ENCODE assay signal across 8 cellular contexts in genomic region chr18:58529714-58530354, GRCh38.
DNase-seq lines count a peak whose midpoint lies in the region; ATAC-seq and TF ChIP-seq lines count a peak whose summit lies in the region.

No MANE protein-coding gene starts in this region.

- peaks cover 30% of the 10 kb centered on the region for H3K4me1 Mint-ChIP-seq in activated T-helper 2 cell treated with anti-CD3 and anti-CD28 coated beads, Interferon-gamma antibody, Interleukin-2, Interleukin-4, amounts not matched to agents 10 μg/mL and 5 μg/mL and 100 μg/mL, durations not matched to agents 14 hours and 24 hours and 36 hours (ENCODE audit: low read depth)

- peaks cover 15% of the 10 kb centered on the region for H3K27me3 Mint-ChIP-seq in activated T-helper 2 cell treated with anti-CD3 and anti-CD28 coated beads, Interferon-gamma antibody, Interleukin-2, Interleukin-4, amounts not matched to agents 10 μg/mL and 5 μg/mL and 100 μg/mL, durations not matched to agents 14 hours and 24 hours and 36 hours (ENCODE audit: low read depth)

- H3K4me3 Mint-ChIP-seq in activated T-helper 2 cell treated with anti-CD3 and anti-CD28 coated beads, Interferon-gamma antibody, Interleukin-2, Interleukin-4, amounts not matched to agents 10 μg/mL and 5 μg/mL and 100 μg/mL, durations not matched to agents 14 hours and 24 hours and 36 hours (ENCODE audit: low read depth): no peak overlapping the region

- ATAC-seq in GM18873 (IDR thresholded peaks at IDR 0.05; ENCODE audit: low FRiP score, unreplicated experiment): no peak
- no peak for ATAC-seq in GM19351 (IDR thresholded peaks at IDR 0.05; ENCODE audit: unreplicated experiment)

- no peak overlapping the region for H3K27ac Mint-ChIP-seq in activated T-helper 2 cell treated with anti-CD3 and anti-CD28 coated beads, Interferon-gamma antibody, Interleukin-2, Interleukin-4, amounts not matched to agents 10 μg/mL and 5 μg/mL and 100 μg/mL, durations not matched to agents 14 hours and 24 hours and 36 hours

- peak; percentile 81 for TF ChIP-seq CTCF in GM12874 (IDR thresholded peaks at IDR 0.05; ENCODE audit: insufficient read depth, low read depth, low read length)

- intact Hi-C loops in activated T-helper 2 cell treated with anti-CD3 and anti-CD28 coated beads, Interferon-gamma antibody, Interleukin-2, Interleukin-4, amounts not matched to agents 10 μg/mL and 5 μg/mL and 100 μg/mL, durations not matched to agents 14 hours and 24 hours and 36 hours (cut with micrococcal nuclease): loop anchor here (1.0 to 10.0 kb wide), 2 partner anchors 234 to 535 kb away; no protein-coding TSS in a partner anchor

- no peak overlapping the region for H3K4me3 ChIP-seq in Jurkat, Clone E6-1 (ENCODE audit: low read length)

- H3K9me3 Mint-ChIP-seq in activated T-helper 2 cell treated with anti-CD3 and anti-CD28 coated beads, Interferon-gamma antibody, Interleukin-2, Interleukin-4, amounts not matched to agents 10 μg/mL and 5 μg/mL and 100 μg/mL, durations not matched to agents 14 hours and 24 hours and 36 hours: no peaks in the 10 kb centered on the region

- H3K36me3 Mint-ChIP-seq in activated T-helper 2 cell treated with anti-CD3 and anti-CD28 coated beads, Interferon-gamma antibody, Interleukin-2, Interleukin-4, amounts not matched to agents 10 μg/mL and 5 μg/mL and 100 μg/mL, durations not matched to agents 14 hours and 24 hours and 36 hours (ENCODE audit: low read depth): no peaks in the 10 kb centered on the region

- peak; percentile 48 for DNase-seq in Jurkat, Clone E6-1 (ENCODE audit: low read depth, low spot score)
- DNase-seq in SHP77 treated with DMSO at 0.1 percent for 48 hours (lab: John Stamatoyannopoulos, UW) (peak; percentile 14), foreskin melanocyte (peak; percentile 21), pulmonary artery endothelial cell (ENCODE audit: low read depth, low spot score) (peak; percentile 5)
- DNase-seq in activated T-helper 2 cell treated with anti-CD3 and anti-CD28 coated beads, Interferon-gamma antibody, Interleukin-2, Interleukin-4, amounts not matched to agents 10 μg/mL and 5 μg/mL and 100 μg/mL, durations not matched to agents 14 hours and 24 hours and 36 hours (ENCODE audit: low spot score): peak; percentile 36
